Comparison of ENCODE assay signal across 5 cellular contexts in genomic region chrY:18993480-18993879, GRCh38.
"Had no signal": no experiment of that assay in that cellular context is flagged by ENCODE, and none has a peak within 500 bp of the region (broad histone marks: within the 10 kb centered on the region; RNA-seq: fewer than 3 reads in every experiment).

No MANE protein-coding gene starts in this region.

- H3K9me3 Mint-ChIP-seq: H9 had no signal

- H3K4me3 ChIP-seq: GM23248, K562 had no signal

- H3K4me3 Mint-ChIP-seq: H9 had no signal

- DNase-seq: GM23248, H9, HCEC 1CT, IMR-90 had no signal

- H2AFZ ChIP-seq: GM23248 had no signal

- H3K27ac Mint-ChIP-seq: H9 had no signal

- H3K4me1 Mint-ChIP-seq: H9 had no signal

- H3K27ac ChIP-seq: GM23248 had no signal
